ENCODE assay signal across 15 cellular contexts in the genomic region with DNA sequence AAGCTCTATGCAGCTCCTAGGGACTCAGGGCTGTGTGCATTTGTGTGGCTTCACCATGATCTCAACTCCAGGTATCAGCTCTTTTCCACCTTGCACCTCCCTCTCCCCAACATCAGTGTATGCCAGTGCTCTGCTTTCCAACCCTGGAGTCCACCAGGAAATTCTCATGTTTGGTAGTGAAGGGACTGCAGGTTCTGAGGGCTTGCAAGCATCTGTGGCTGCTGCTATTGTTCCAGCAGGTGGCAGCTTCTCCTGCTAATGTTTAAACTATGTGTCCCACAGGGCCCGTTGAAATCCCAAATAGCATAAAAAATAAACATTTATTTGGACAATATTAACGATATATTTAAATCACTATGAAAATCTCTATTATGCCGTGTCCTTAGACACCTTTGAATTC.
A peak's percentile ranks its signal among the peaks of the same experiment; 100 is the strongest.
DNase-seq lines count a peak whose midpoint lies in the region; ATAC-seq and TF ChIP-seq lines count a peak whose summit lies in the region.
"Had no signal": no experiment of that assay in that cellular context is flagged by ENCODE, and none has a peak within 500 bp of the region (broad histone marks: within the 10 kb centered on the region; RNA-seq: fewer than 3 reads in every experiment).

No MANE protein-coding gene starts in this region.

- no peaks in the 10 kb centered on the region for H3K9me3 Mint-ChIP-seq in neural crest cell
- H3K9me3 Mint-ChIP-seq: activated naive CD4-positive, alpha-beta T cell treated with anti-CD3 and anti-CD28 coated beads for 36 hours; stimulated activated memory B cell treated with anti-CD40 and anti-IgM and Interleukin-4, amounts not matched to agents 10 μg/mL and 1 μg/mL and 100 μg/mL, for 72 hours had no signal

- no peak overlapping the region for H3K4me3 Mint-ChIP-seq in neural crest cell
- H3K4me3 Mint-ChIP-seq: activated naive CD4-positive, alpha-beta T cell treated with anti-CD3 and anti-CD28 coated beads for 36 hours; stimulated activated memory B cell treated with anti-CD40 and anti-IgM and Interleukin-4, amounts not matched to agents 10 μg/mL and 1 μg/mL and 100 μg/mL, for 72 hours had no signal

- peaks cover 4% of the 10 kb centered on the region for H3K27me3 Mint-ChIP-seq in neural crest cell (ENCODE audit: low read depth)

- no peak for ATAC-seq in GM21515 (IDR thresholded peaks at IDR 0.05; ENCODE audit: unreplicated experiment)
- ATAC-seq: stimulated activated memory B cell treated with anti-CD40 and anti-IgM and Interleukin-4, amounts not matched to agents 10 μg/mL and 1 μg/mL and 100 μg/mL, for 72 hours had no signal

- no peaks in the 10 kb centered on the region for H3K36me3 Mint-ChIP-seq in neural crest cell (ENCODE audit: low read depth)
- H3K36me3 Mint-ChIP-seq: stimulated activated memory B cell treated with anti-CD40 and anti-IgM and Interleukin-4, amounts not matched to agents 10 μg/mL and 1 μg/mL and 100 μg/mL, for 72 hours had no signal

- DNase-seq in NCI-H82 (lab: John Stamatoyannopoulos, UW) = peak; percentile 8
- no peak for DNase-seq in NCI-H82 treated with DMSO at 0.1 percent for 48 hours (lab: John Stamatoyannopoulos, UW; ENCODE audit: unreplicated experiment)
- no peak for DNase-seq in HFF-Myc (ENCODE audit: extremely low read depth, low read depth)
- DNase-seq in neural crest cell (ENCODE audit: low read depth, low spot score) = no peak
- no peak for DNase-seq in effector CD4-positive, alpha-beta T cell
- DNase-seq in NCI-H187 treated with DMSO at 0.1 percent for 48 hours (lab: John Stamatoyannopoulos, UW) = no peak
- DNase-seq: activated naive CD4-positive, alpha-beta T cell treated with anti-CD3 and anti-CD28 coated beads for 36 hours; foreskin melanocyte; NCI-H187; PC-9; stimulated activated CD4-positive, alpha-beta T cell treated with anti-CD3 and anti-CD28 coated beads, Interleukin-4, amount 100 ng/mL, for 1 hour; T1000 had no signal

- no peak overlapping the region for H3K27ac ChIP-seq in VCaP
- H3K27ac ChIP-seq: PC-9 had no signal

- H3K4me3 ChIP-seq in HFF-Myc (replicated peaks; ENCODE audit: low read depth, low read length) = no peak overlapping the region
- H3K4me3 ChIP-seq: PC-9 had no signal

- TF ChIP-seq CTCF in HFF-Myc (IDR thresholded peaks at IDR 0.05; ENCODE audit: low read depth, low read length, missing control alignments) (peak; percentile 28), VCaP (conservative IDR thresholded peaks at IDR 0.05) (peak; percentile 46), neural crest cell (conservative IDR thresholded peaks at IDR 0.05) (peak; percentile 31)

- H3K4me1 Mint-ChIP-seq in neural crest cell = no peaks in the 10 kb centered on the region
- H3K4me1 Mint-ChIP-seq: stimulated activated memory B cell treated with anti-CD40 and anti-IgM and Interleukin-4, amounts not matched to agents 10 μg/mL and 1 μg/mL and 100 μg/mL, for 72 hours had no signal

- H3K27ac Mint-ChIP-seq in neural crest cell (ENCODE audit: unreplicated experiment) = no peak overlapping the region
- H3K27ac Mint-ChIP-seq: activated naive CD4-positive, alpha-beta T cell treated with anti-CD3 and anti-CD28 coated beads for 36 hours; stimulated activated memory B cell treated with anti-CD40 and anti-IgM and Interleukin-4, amounts not matched to agents 10 μg/mL and 1 μg/mL and 100 μg/mL, for 72 hours had no signal
